In genomic region chr2:201383156-201383555, GRCh38 we compare ENCODE assay signal across 28 cellular contexts. TPM values are rescaled to one million over a fixed set of nuclear protein-coding genes. Genes with fewer than 3 reads are reported as not detected.
A peak's percentile ranks its signal among the peaks of the same experiment; 100 is the strongest.
DNase-seq lines count a peak whose midpoint lies in the region; ATAC-seq, FAIRE-seq and TF ChIP-seq lines count a peak whose summit lies in the region.
"Had no signal": no experiment of that assay in that cellular context is flagged by ENCODE, and none has a peak within 500 bp of the region (broad histone marks: within the 10 kb centered on the region; RNA-seq: fewer than 3 reads in every experiment).

No MANE protein-coding gene starts in this region.

- no peaks in the 10 kb centered on the region for H3K9me1 ChIP-seq in keratinocyte (ENCODE audit: control insufficient read depth, extremely low read depth, insufficient read depth, low read length)

- intact Hi-C loops in PC-3 (cut with micrococcal nuclease): no loop called here

- no peaks in the 10 kb centered on the region for H3K27me3 ChIP-seq in PC-3 (ENCODE audit: low read length)
- H3K27me3 ChIP-seq in keratinocyte (ENCODE audit: control insufficient read depth, extremely low read depth, insufficient read depth, low read length): no peaks in the 10 kb centered on the region
- H3K27me3 ChIP-seq: heart left ventricle, right lobe of liver had no signal

- H3K4me3 ChIP-seq in PC-3 (ENCODE audit: low read length) (no peak overlapping the region), epithelial cell of esophagus (ENCODE audit: low read length) (no peak overlapping the region), keratinocyte (ENCODE audit: control insufficient read depth in 2 of 3, extremely low read depth in 1 of 3, insufficient read depth in 2 of 3, low read depth in 1 of 3, low read length in 3 of 3) (no peak overlapping the region)
- H3K4me3 ChIP-seq: heart left ventricle, right lobe of liver, SK-N-MC had no signal

- no peak overlapping the region for H3K27ac ChIP-seq in PC-3 (ENCODE audit: low read length)
- no peak overlapping the region for H3K27ac ChIP-seq in keratinocyte (ENCODE audit: control insufficient read depth, insufficient read depth, low read length)
- H3K27ac ChIP-seq: heart left ventricle, right lobe of liver, SK-N-MC had no signal

- no peaks in the 10 kb centered on the region for H3F3A ChIP-seq in PC-3 (ENCODE audit: low read length, unreplicated experiment)

- CTCF ChIA-PET in PC-3 (lab: Charles Lee): no interaction called here

- POLR2A ChIA-PET in PC-3 (lab: Charles Lee; ENCODE audit: unreplicated experiment): no interaction called here

- H3K9me2 ChIP-seq in PC-3 (replicated peaks; ENCODE audit: low read length): no peaks in the 10 kb centered on the region

- dilution Hi-C loops in keratinocyte (cut with MboI; ENCODE audit: extremely low pct_ligation_motif_present, low sequenced_read_pairs): no loop called here

- H2AFZ ChIP-seq in PC-3 (ENCODE audit: low read length): no peak overlapping the region
- H2AFZ ChIP-seq in keratinocyte (ENCODE audit: control insufficient read depth, low read length): no peak overlapping the region

- H3K9ac ChIP-seq in PC-3 (ENCODE audit: low read length) (no peak overlapping the region), keratinocyte (ENCODE audit: control insufficient read depth, extremely low read depth, insufficient read depth, low read length) (no peak overlapping the region)

- peaks cover 32% of the 10 kb centered on the region for H3K36me3 ChIP-seq in PC-3 (ENCODE audit: low read depth, low read length)
- H3K36me3 ChIP-seq in keratinocyte (ENCODE audit: control insufficient read depth in 2 of 2, extremely low read depth in 1 of 2, insufficient read depth in 2 of 2, low read length in 2 of 2): peaks cover 2 to 10% of the 10 kb centered on the region in 2 experiments

- H3K79me2 ChIP-seq in PC-3 (ENCODE audit: low read length) (no peaks in the 10 kb centered on the region), keratinocyte (ENCODE audit: control insufficient read depth, insufficient read depth, low read length) (no peaks in the 10 kb centered on the region)

- FAIRE-seq in keratinocyte (lab: Jason Lieb, UNC): peak; percentile 51
- FAIRE-seq: GM18507, GM19239, HepG2 had no signal

- no TSS peak for BruUV-seq in PC-3 (replicated peaks; lab: Mats Ljungman, UMichigan)

- no peaks in the 10 kb centered on the region for H4K20me1 ChIP-seq in PC-3 (ENCODE audit: low read length)
- H4K20me1 ChIP-seq in keratinocyte (ENCODE audit: control insufficient read depth, extremely low read depth, insufficient read depth, low read length): no peaks in the 10 kb centered on the region

- TF ChIP-seq CTCF in PC-3 (conservative IDR thresholded peaks at IDR 0.05; ENCODE audit: low read depth, low read length): no peak
- no peak for TF ChIP-seq CTCF in epithelial cell of esophagus (IDR thresholded peaks at IDR 0.05; ENCODE audit: insufficient read depth, low read depth, low read length, missing control alignments)
- no peak for TF ChIP-seq CTCF in keratinocyte (optimal IDR thresholded peaks at IDR 0.05 in 1 of 3, IDR thresholded peaks at IDR 0.05 in 1 of 3, conservative IDR thresholded peaks at IDR 0.05 in 1 of 3; ENCODE audit: extremely low read depth in 1 of 3, insufficient read depth in 2 of 3, low read length in 3 of 3)

- peak; percentile 60 for ATAC-seq in PC-3
- no peak for ATAC-seq in GM18511 (IDR thresholded peaks at IDR 0.05; ENCODE audit: unreplicated experiment)
- no peak for ATAC-seq in HG02981 (IDR thresholded peaks at IDR 0.05; ENCODE audit: unreplicated experiment)
- ATAC-seq: activated naive CD8-positive, alpha-beta T cell treated with anti-CD3 and anti-CD28 coated beads, Interleukin-2, amount 50 U/mL, for 24 hours; CD8-positive, alpha-beta T cell; HepG2; naive thymus-derived CD8-positive, alpha-beta T cell; stimulated activated effector memory CD8-positive, alpha-beta T cell treated with anti-CD3 and anti-CD28 coated beads, Interleukin-12 subunit alpha, Interleukin-12 subunit beta, amount 100 ng/mL, for 72 hours had no signal

- H3K9me3 ChIP-seq in PC-3 (ENCODE audit: low read length): no peaks in the 10 kb centered on the region
- no peaks in the 10 kb centered on the region for H3K9me3 ChIP-seq in keratinocyte (ENCODE audit: control insufficient read depth, low read depth, low read length)
- H3K9me3 ChIP-seq: right lobe of liver had no signal

- H3K4me1 ChIP-seq in PC-3 (ENCODE audit: insufficient read depth, low read length) (no peaks in the 10 kb centered on the region), keratinocyte (ENCODE audit: control insufficient read depth, extremely low read depth, insufficient read depth, low read length) (peaks cover 9% of the 10 kb centered on the region)
- H3K4me1 ChIP-seq: heart left ventricle, right lobe of liver had no signal

- no peak overlapping the region for H3K4me2 ChIP-seq in PC-3 (ENCODE audit: low read length)
- H3K4me2 ChIP-seq in keratinocyte (ENCODE audit: control insufficient read depth, extremely low read depth, insufficient read depth, low read depth, low read length): no peak overlapping the region

- DNase-seq in HCEC 1CT (peak; percentile 25), PC-3 (peak; percentile 8), epithelial cell of esophagus (ENCODE audit: low read depth) (peak; percentile 65), keratinocyte (ENCODE audit: low read depth, low spot score) (no peak), dedifferentiated amniotic fluid mesenchymal stem cell (ENCODE audit: extremely low spot score) (no peak), globus pallidus (ENCODE audit: low spot score) (no peak)
- DNase-seq: activated CD4-positive, CD25-positive, alpha-beta regulatory T cell; activated naive CD8-positive, alpha-beta T cell treated with anti-CD3 and anti-CD28 coated beads, Interleukin-2, amount 50 U/mL, for 24 hours; activated T-cell treated with anti-CD3 and anti-CD28 coated beads, Interleukin-2, amount 50 U/mL, for 48 hours; CD8-positive, alpha-beta T cell; EL; H7; heart left ventricle; islet precursor cell; naive thymus-derived CD8-positive, alpha-beta T cell; NCI-H1048; NCI-H1694 treated with DMSO at 0.1 percent for 48 hours; NCI-H82; right lobe of liver; substantia nigra; trophoblast cell had no signal

RNA-seq across cellular contexts. Expression of gene FLACC1, which starts 26.0 kb away (rescaled TPM):
- total RNA-seq in PC-3 (2014; rRNA removed): 0.26 and 5.9 TPM in 2 replicates
- 0.12 to 0.43 TPM (median 0.35 TPM) in 3 replicates for polyA plus RNA-seq in keratinocyte
- 1.3 TPM for polyA plus RNA-seq in keratinocyte (2011; ENCODE audit: low read depth)
- polyA plus RNA-seq in keratinocyte (2011; cell fraction: cytosol; rRNA removed): 0.28 TPM in 1 of 2 replicates, not detected in the other
- 0.69 and 1.7 TPM in 2 replicates for polyA plus RNA-seq in keratinocyte (2011; cell fraction: nucleus; rRNA removed)
- polyA plus RNA-seq in keratinocyte (2012; ENCODE audit: low replicate concordance): 0.18 TPM in 1 of 2 replicates, not detected in the other
- polyA minus RNA-seq in keratinocyte: 0.46 to 1.1 TPM in 2 of 3 replicates, not detected in the other
- not detected for polyA minus RNA-seq in keratinocyte (2011; cell fraction: cytosol; rRNA and poly(A)+ RNA removed)
- polyA minus RNA-seq in keratinocyte (2011; cell fraction: nucleus; rRNA and poly(A)+ RNA removed): 1.3 and 1.5 TPM in 2 replicates
- total RNA-seq: H7 had no signal

Comparison
In these comparisons a context has a peak if more than half of its experiments do, and no peak if none do; other contexts are left out.
1. DNase-seq: peak in HCEC 1CT (single experiment), PC-3 (single experiment) and epithelial cell of esophagus (single experiment); none in keratinocyte (single experiment), dedifferentiated amniotic fluid mesenchymal stem cell (single experiment) and globus pallidus (single experiment).